Comparison of ENCODE assay signal across 15 cellular contexts in the genomic region with DNA sequence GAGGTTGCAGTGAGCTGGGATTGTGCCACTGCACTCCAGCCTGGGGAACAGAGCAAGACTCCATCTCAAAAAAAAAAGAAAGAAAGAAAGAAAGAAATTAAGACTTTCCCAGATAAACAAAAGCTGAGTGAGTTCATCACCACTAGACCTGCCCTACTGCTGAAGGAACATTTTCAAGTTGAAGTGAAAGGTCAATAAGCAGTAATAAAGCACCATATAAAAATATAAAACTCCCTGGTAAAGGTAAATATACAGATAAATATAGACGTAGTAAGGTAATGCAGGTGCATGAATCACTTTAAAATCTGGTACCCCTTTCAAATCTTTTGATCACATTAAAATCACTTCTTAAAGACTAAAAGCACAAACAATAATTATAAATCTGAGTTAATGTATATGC. TPM values are rescaled to one million over a fixed set of nuclear protein-coding genes. Genes with fewer than 3 reads are reported as not detected.
A peak's percentile ranks its signal among the peaks of the same experiment; 100 is the strongest.
DNase-seq lines count a peak whose midpoint lies in the region; ATAC-seq and TF ChIP-seq lines count a peak whose summit lies in the region.
"Had no signal": no experiment of that assay in that cellular context is flagged by ENCODE, and none has a peak within 500 bp of the region (broad histone marks: within the 10 kb centered on the region; RNA-seq: fewer than 3 reads in every experiment).

No MANE protein-coding gene starts in this region.

- peaks cover 72% of the 10 kb centered on the region for H3K4me1 Mint-ChIP-seq in activated T-cell treated with anti-CD3 and anti-CD28 coated beads, Interleukin-2, amount 50 U/mL, for 24 hours (ENCODE audit: low read depth)
- H3K4me1 Mint-ChIP-seq in activated T-cell treated with anti-CD3 and anti-CD28 coated beads, Interleukin-2, amount 50 U/mL, for 4 hours (ENCODE audit: low read depth) = peaks cover 65% of the 10 kb centered on the region
- H3K4me1 Mint-ChIP-seq in CD8-positive, alpha-beta memory T cell = peaks cover 63 to 93% (median 73%) of the 10 kb centered on the region in 3 donors
- peaks cover 61% of the 10 kb centered on the region for H3K4me1 Mint-ChIP-seq in activated naive CD8-positive, alpha-beta T cell treated with anti-CD3 and anti-CD28 coated beads, Interleukin-2, amount 10 ng/mL, durations not matched to agents 7 days and 5 days
- H3K4me1 Mint-ChIP-seq in natural killer cell treated with Interleukin-12 subunit alpha and Interleukin-12 subunit beta and Interleukin-15 and Interleukin-18, amount 100 ng/mL, for 72 hours (ENCODE audit: low read depth in 2 of 2) = peaks cover 57 to 68% of the 10 kb centered on the region in 2 donors

- POLR2A ChIA-PET in CD8-positive, alpha-beta memory T cell (lab: Charles Lee) = no interaction called here
- POLR2A ChIA-PET in activated naive CD8-positive, alpha-beta T cell treated with anti-CD3 and anti-CD28 coated beads, Interleukin-2, amount 10 ng/mL, durations not matched to agents 7 days and 5 days (lab: Charles Lee) = no interaction called here

- H3K4me3 ChIP-seq in CD8-positive, alpha-beta memory T cell (ENCODE audit: low read length) = no peak overlapping the region
- no peak overlapping the region for H3K4me3 ChIP-seq in ovary
- H3K4me3 ChIP-seq: K562 had no signal

- CTCF ChIA-PET in CD8-positive, alpha-beta memory T cell (lab: Charles Lee) = no interaction called here

- no peak for TF ChIP-seq POLR2A in ovary (IDR thresholded peaks at IDR 0.05)

- no peaks in the 10 kb centered on the region for H3K9me3 Mint-ChIP-seq in activated T-cell treated with anti-CD3 and anti-CD28 coated beads, Interleukin-2, amount 50 U/mL, for 24 hours
- no peaks in the 10 kb centered on the region for H3K9me3 Mint-ChIP-seq in activated T-cell treated with anti-CD3 and anti-CD28 coated beads, Interleukin-2, amount 50 U/mL, for 4 hours
- peaks cover 9 to 15% (median 10%) of the 10 kb centered on the region in 5 donors for H3K9me3 Mint-ChIP-seq in CD8-positive, alpha-beta memory T cell
- H3K9me3 Mint-ChIP-seq in activated naive CD8-positive, alpha-beta T cell treated with anti-CD3 and anti-CD28 coated beads, Interleukin-2, amount 10 ng/mL, durations not matched to agents 7 days and 5 days = no peaks in the 10 kb centered on the region
- no peaks in the 10 kb centered on the region for H3K9me3 Mint-ChIP-seq in natural killer cell treated with Interleukin-12 subunit alpha and Interleukin-12 subunit beta and Interleukin-15 and Interleukin-18, amount 100 ng/mL, for 72 hours
- H3K9me3 Mint-ChIP-seq: HFFc6 had no signal

- H3K4me1 ChIP-seq in CD8-positive, alpha-beta memory T cell (ENCODE audit: insufficient read depth, low read length) = peaks cover 60% of the 10 kb centered on the region
- no peaks in the 10 kb centered on the region for H3K4me1 ChIP-seq in ovary (ENCODE audit: insufficient read depth)

- no peak overlapping the region for H3K4me3 Mint-ChIP-seq in activated T-cell treated with anti-CD3 and anti-CD28 coated beads, Interleukin-2, amount 50 U/mL, for 24 hours
- no peak overlapping the region for H3K4me3 Mint-ChIP-seq in activated T-cell treated with anti-CD3 and anti-CD28 coated beads, Interleukin-2, amount 50 U/mL, for 4 hours
- H3K4me3 Mint-ChIP-seq in CD8-positive, alpha-beta memory T cell = peak overlapping the region in 5 of 7 donors; percentile 16 to 68 (median 55)
- peak overlapping the region; percentile 53 for H3K4me3 Mint-ChIP-seq in activated naive CD8-positive, alpha-beta T cell treated with anti-CD3 and anti-CD28 coated beads, Interleukin-2, amount 10 ng/mL, durations not matched to agents 7 days and 5 days
- peak overlapping the region; percentile 56 for H3K4me3 Mint-ChIP-seq in natural killer cell treated with Interleukin-12 subunit alpha and Interleukin-12 subunit beta and Interleukin-15 and Interleukin-18, amount 100 ng/mL, for 72 hours
- H3K4me3 Mint-ChIP-seq: HFFc6 had no signal

- H3K27ac Mint-ChIP-seq in activated T-cell treated with anti-CD3 and anti-CD28 coated beads, Interleukin-2, amount 50 U/mL, for 24 hours = peak overlapping the region; percentile 76
- peak overlapping the region; percentile 20 to 98 (median 92) for H3K27ac Mint-ChIP-seq in CD8-positive, alpha-beta memory T cell
- H3K27ac Mint-ChIP-seq in activated naive CD8-positive, alpha-beta T cell treated with anti-CD3 and anti-CD28 coated beads, Interleukin-2, amount 10 ng/mL, durations not matched to agents 7 days and 5 days = peak overlapping the region; percentile 74
- peak overlapping the region; percentile 77 to 97 for H3K27ac Mint-ChIP-seq in natural killer cell treated with Interleukin-12 subunit alpha and Interleukin-12 subunit beta and Interleukin-15 and Interleukin-18, amount 100 ng/mL, for 72 hours
- H3K27ac Mint-ChIP-seq: HFFc6 had no signal

- H3K36me3 Mint-ChIP-seq in activated T-cell treated with anti-CD3 and anti-CD28 coated beads, Interleukin-2, amount 50 U/mL, for 24 hours (ENCODE audit: low read depth) = peaks cover 59% of the 10 kb centered on the region
- H3K36me3 Mint-ChIP-seq in activated T-cell treated with anti-CD3 and anti-CD28 coated beads, Interleukin-2, amount 50 U/mL, for 4 hours (ENCODE audit: insufficient read depth) = peaks cover 31% of the 10 kb centered on the region
- H3K36me3 Mint-ChIP-seq in CD8-positive, alpha-beta memory T cell = peaks cover 26 to 91% (median 29%) of the 10 kb centered on the region in 3 donors
- peaks cover 42% of the 10 kb centered on the region for H3K36me3 Mint-ChIP-seq in activated naive CD8-positive, alpha-beta T cell treated with anti-CD3 and anti-CD28 coated beads, Interleukin-2, amount 10 ng/mL, durations not matched to agents 7 days and 5 days
- peaks cover 12% of the 10 kb centered on the region for H3K36me3 Mint-ChIP-seq in natural killer cell treated with Interleukin-12 subunit alpha and Interleukin-12 subunit beta and Interleukin-15 and Interleukin-18, amount 100 ng/mL, for 72 hours

- no peak overlapping the region for H3K27ac ChIP-seq in CD8-positive, alpha-beta memory T cell (ENCODE audit: low read depth, low read length)
- H3K27ac ChIP-seq in ovary = no peak overlapping the region

- DNase-seq in activated T-cell treated with anti-CD3 and anti-CD28 coated beads, Interleukin-2, amount 50 U/mL, for 24 hours = no peak
- no peak for DNase-seq in activated T-cell treated with anti-CD3 and anti-CD28 coated beads, Interleukin-2, amount 50 U/mL, for 4 hours
- no peak for DNase-seq in CD8-positive, alpha-beta memory T cell
- no peak for DNase-seq in activated naive CD8-positive, alpha-beta T cell treated with anti-CD3 and anti-CD28 coated beads, Interleukin-2, amount 10 ng/mL, durations not matched to agents 7 days and 5 days
- no peak for DNase-seq in natural killer cell treated with Interleukin-12 subunit alpha and Interleukin-12 subunit beta and Interleukin-15 and Interleukin-18, amount 100 ng/mL, for 72 hours (ENCODE audit: low spot score)
- DNase-seq in dermis blood vessel endothelial cell (no peak), DMS153 (lab: John Stamatoyannopoulos, UW) (no peak), ovary (no peak)
- DNase-seq: GOT3, HFFc6, NCI-H1048, NCI-H146, NCI-H226, NCI-H526 had no signal

- TF ChIP-seq EP300 in ovary (IDR thresholded peaks at IDR 0.05) = no peak

- TF ChIP-seq CTCF in ovary (IDR thresholded peaks at IDR 0.05) = no peak

- whole genome bisulfite sequencing in ovary, 3 donors = 82 to 93% (median 84%) methylated on average over 1 of the region's 1 CpG

- peaks cover 19% of the 10 kb centered on the region for H3K36me3 ChIP-seq in CD8-positive, alpha-beta memory T cell (ENCODE audit: insufficient read depth, low read length)
- no peaks in the 10 kb centered on the region for H3K36me3 ChIP-seq in ovary

- H3K9me3 ChIP-seq in CD8-positive, alpha-beta memory T cell (ENCODE audit: low read length) = no peaks in the 10 kb centered on the region
- H3K9me3 ChIP-seq in ovary = no peaks in the 10 kb centered on the region

- ATAC-seq in activated T-cell treated with anti-CD3 and anti-CD28 coated beads, Interleukin-2, amount 50 U/mL, for 4 hours = no peak
- no peak for ATAC-seq in activated naive CD8-positive, alpha-beta T cell treated with anti-CD3 and anti-CD28 coated beads, Interleukin-2, amount 10 ng/mL, durations not matched to agents 7 days and 5 days (ENCODE audit: low read depth)
- ATAC-seq in natural killer cell treated with Interleukin-12 subunit alpha and Interleukin-12 subunit beta and Interleukin-15 and Interleukin-18, amount 100 ng/mL, for 72 hours = no peak
- ATAC-seq: K562 had no signal

- H3K27me3 Mint-ChIP-seq in activated T-cell treated with anti-CD3 and anti-CD28 coated beads, Interleukin-2, amount 50 U/mL, for 24 hours = no peaks in the 10 kb centered on the region
- no peaks in the 10 kb centered on the region for H3K27me3 Mint-ChIP-seq in activated T-cell treated with anti-CD3 and anti-CD28 coated beads, Interleukin-2, amount 50 U/mL, for 4 hours (ENCODE audit: low read depth)
- H3K27me3 Mint-ChIP-seq in CD8-positive, alpha-beta memory T cell = no peaks in the 10 kb centered on the region
- H3K27me3 Mint-ChIP-seq in activated naive CD8-positive, alpha-beta T cell treated with anti-CD3 and anti-CD28 coated beads, Interleukin-2, amount 10 ng/mL, durations not matched to agents 7 days and 5 days = no peaks in the 10 kb centered on the region
- no peaks in the 10 kb centered on the region for H3K27me3 Mint-ChIP-seq in natural killer cell treated with Interleukin-12 subunit alpha and Interleukin-12 subunit beta and Interleukin-15 and Interleukin-18, amount 100 ng/mL, for 72 hours

- intact Hi-C loops in ovary (cut with DNase I) = loop anchor here in 1 of 4 donors (5.0 kb wide), 1 partner anchor 186 kb away; no protein-coding TSS in a partner anchor

- H3K27me3 ChIP-seq in CD8-positive, alpha-beta memory T cell (ENCODE audit: insufficient read depth, low read length, poor library complexity, severe bottlenecking) = no peaks in the 10 kb centered on the region
- H3K27me3 ChIP-seq in ovary = no peaks in the 10 kb centered on the region

RNA-seq across cellular contexts. Expression of a gene that starts 42.6 kb away (rescaled TPM):
- total RNA-seq in activated T-cell treated with anti-CD3 and anti-CD28 coated beads, Interleukin-2, amount 50 U/mL, for 4 hours = 10 to 100 TPM; 30.2 to 39.1 (median 35.9) TPM
- 10 to 100 TPM; 41.8 to 42.4 TPM for total RNA-seq in CD8-positive, alpha-beta memory T cell
- 53.1 TPM for polyA plus RNA-seq in CD8-positive, alpha-beta memory T cell
- 10 to 100 TPM; 31.3 to 34.9 TPM for total RNA-seq in activated naive CD8-positive, alpha-beta T cell treated with anti-CD3 and anti-CD28 coated beads, Interleukin-2, amount 10 ng/mL, durations not matched to agents 7 days and 5 days
- total RNA-seq in natural killer cell treated with Interleukin-12 subunit alpha and Interleukin-12 subunit beta and Interleukin-15 and Interleukin-18, amount 100 ng/mL, for 72 hours = 10 to 100 TPM; 29.6 to 31.8 TPM
- total RNA-seq in dermis blood vessel endothelial cell (48.2 and 58.0 TPM in 2 replicates), ovary (10 to 100 TPM; 32.2 to 50.0 (median 42.4) TPM)
- polyA plus RNA-seq in ovary = 10 to 100 TPM; 41.8 to 58.8 TPM

RNA-seq across cellular contexts. Expression of a gene that starts 42.7 kb away (rescaled TPM):
- total RNA-seq in activated T-cell treated with anti-CD3 and anti-CD28 coated beads, Interleukin-2, amount 50 U/mL, for 4 hours = 10 to 100 TPM; 14.5 to 17.6 (median 15.9) TPM
- total RNA-seq in CD8-positive, alpha-beta memory T cell = 10 to 100 TPM; 26.7 to 29.2 TPM
- 31.2 TPM for polyA plus RNA-seq in CD8-positive, alpha-beta memory T cell
- total RNA-seq in activated naive CD8-positive, alpha-beta T cell treated with anti-CD3 and anti-CD28 coated beads, Interleukin-2, amount 10 ng/mL, durations not matched to agents 7 days and 5 days = 10 to 100 TPM; 36.2 to 36.7 TPM
- 10 to 100 TPM; 16.6 to 21.4 TPM for total RNA-seq in natural killer cell treated with Interleukin-12 subunit alpha and Interleukin-12 subunit beta and Interleukin-15 and Interleukin-18, amount 100 ng/mL, for 72 hours
- 20.0 and 23.7 TPM in 2 replicates for total RNA-seq in dermis blood vessel endothelial cell
- total RNA-seq in ovary = 10 to 100 TPM; 27.2 to 35.4 (median 31.2) TPM
- polyA plus RNA-seq in ovary = 10 to 100 TPM; 33.6 to 42.5 TPM

Comparison
In these comparisons a context has a peak if more than half of its experiments do, and no peak if none do; other contexts are left out.
1. H3K4me3 Mint-ChIP-seq: peak in CD8-positive, alpha-beta memory T cell (5 of 7), activated naive CD8-positive, alpha-beta T cell treated with anti-CD3 and anti-CD28 coated beads, Interleukin-2, amount 10 ng/mL, durations not matched to agents 7 days and 5 days (single experiment) and natural killer cell treated with Interleukin-12 subunit alpha and Interleukin-12 subunit beta and Interleukin-15 and Interleukin-18, amount 100 ng/mL, for 72 hours (single experiment); none in activated T-cell treated with anti-CD3 and anti-CD28 coated beads, Interleukin-2, amount 50 U/mL, for 24 hours (single experiment) and activated T-cell treated with anti-CD3 and anti-CD28 coated beads, Interleukin-2, amount 50 U/mL, for 4 hours (single experiment).
2. Peak in every context shown above with its lines, with median percentiles within 50 percentile points of each other: H3K27ac Mint-ChIP-seq.